In the genomic region with DNA sequence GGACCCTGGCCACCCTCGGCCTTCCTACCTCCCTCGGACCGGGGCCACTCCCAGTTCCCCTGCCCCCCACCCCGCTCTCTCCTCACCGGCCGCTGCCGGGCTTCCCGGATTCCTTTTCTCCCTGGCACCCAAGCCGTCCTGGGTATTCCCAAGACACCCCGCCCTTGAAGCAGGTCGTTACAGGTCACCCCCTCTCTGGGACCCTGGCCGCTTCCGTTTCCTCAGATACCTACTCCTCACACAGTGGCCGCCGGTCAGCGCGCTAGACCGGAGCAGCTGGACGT, we compare ENCODE assay signal across 8 cellular contexts. TPM values are rescaled to one million over a fixed set of nuclear protein-coding genes. Genes with fewer than 3 reads are reported as not detected.
DNase-seq lines count a peak whose midpoint lies in the region; ATAC-seq and TF ChIP-seq lines count a peak whose summit lies in the region.

No MANE protein-coding gene starts in this region.

- peak overlapping the region; percentile 83 to 86 (median 84) for H3K4me3 ChIP-seq in skeletal muscle tissue (ENCODE audit: low read length in 3 of 3)

- peaks cover 1% of the 10 kb centered on the region for H3K36me3 Mint-ChIP-seq in activated T-helper 1 cell treated with anti-CD3 and anti-CD28 coated beads, Interleukin-12 subunit alpha, Interleukin-12 subunit beta, Interleukin-2, Interleukin-4 antibody, amounts not matched to agents 30 ng/mL and 10 ng/mL and 1 ng/mL, durations not matched to agents 14 hours and 24 hours and 36 hours (ENCODE audit: low read depth)

- peak; percentile 5 for ATAC-seq in HG02642 (IDR thresholded peaks at IDR 0.05; ENCODE audit: poor library complexity, unreplicated experiment)
- ATAC-seq in left cardiac atrium = peak; percentile 6 to 20
- ATAC-seq in HG03439 (IDR thresholded peaks at IDR 0.05; ENCODE audit: unreplicated experiment) = no peak

- H3K27me3 ChIP-seq in skeletal muscle tissue (ENCODE audit: control insufficient read depth in 3 of 3, insufficient read depth in 3 of 3, low read length in 3 of 3) = no peaks in the 10 kb centered on the region

- H3K27me3 Mint-ChIP-seq in activated T-helper 1 cell treated with anti-CD3 and anti-CD28 coated beads, Interleukin-12 subunit alpha, Interleukin-12 subunit beta, Interleukin-2, Interleukin-4 antibody, amounts not matched to agents 30 ng/mL and 10 ng/mL and 1 ng/mL, durations not matched to agents 14 hours and 24 hours and 36 hours (ENCODE audit: insufficient read depth) = no peaks in the 10 kb centered on the region

- intact Hi-C loops in activated T-helper 1 cell treated with anti-CD3 and anti-CD28 coated beads, Interleukin-12 subunit alpha, Interleukin-12 subunit beta, Interleukin-2, Interleukin-4 antibody, amounts not matched to agents 30 ng/mL and 10 ng/mL and 1 ng/mL, durations not matched to agents 14 hours and 24 hours and 36 hours (cut with micrococcal nuclease) = loop anchor here (1.0 to 5.0 kb wide), 9 partner anchors 9 to 532 kb away; a partner anchor contains a TSS
- intact Hi-C loops in left cardiac atrium (cut with DNase I) = no loop called here

- H3K4me1 ChIP-seq in skeletal muscle tissue (ENCODE audit: control insufficient read depth in 3 of 3, insufficient read depth in 3 of 3, low read length in 3 of 3) = peaks cover 25 to 34% (median 30%) of the 10 kb centered on the region in 3 donors

- no peaks in the 10 kb centered on the region for H3K9me3 Mint-ChIP-seq in activated T-helper 1 cell treated with anti-CD3 and anti-CD28 coated beads, Interleukin-12 subunit alpha, Interleukin-12 subunit beta, Interleukin-2, Interleukin-4 antibody, amounts not matched to agents 30 ng/mL and 10 ng/mL and 1 ng/mL, durations not matched to agents 14 hours and 24 hours and 36 hours

- no peaks in the 10 kb centered on the region for H3K36me3 ChIP-seq in skeletal muscle tissue (ENCODE audit: control insufficient read depth in 3 of 3, insufficient read depth in 3 of 3, low read length in 3 of 3)

- H3K27ac ChIP-seq in skeletal muscle tissue (ENCODE audit: low read depth, low read length) = peak overlapping the region; percentile 89

- peak overlapping the region; percentile 83 to 93 (median 86) for H3K9ac ChIP-seq in skeletal muscle tissue (ENCODE audit: low read depth in 1 of 3, low read length in 3 of 3)

- DNase-seq in COLO668 (lab: John Stamatoyannopoulos, UW; ENCODE audit: unreplicated experiment) (peak; percentile 52), left cardiac atrium (no peak), HEK293T (ENCODE audit: extremely low spot score) (no peak), NCI-H1694 (lab: John Stamatoyannopoulos, UW) (no peak)
- DNase-seq in activated T-helper 1 cell treated with anti-CD3 and anti-CD28 coated beads, Interleukin-12 subunit alpha, Interleukin-12 subunit beta, Interleukin-2, Interleukin-4 antibody, amounts not matched to agents 30 ng/mL and 10 ng/mL and 1 ng/mL, durations not matched to agents 14 hours and 24 hours and 36 hours (ENCODE audit: low spot score) = no peak

- peak overlapping the region; percentile 98 for H3K4me3 Mint-ChIP-seq in activated T-helper 1 cell treated with anti-CD3 and anti-CD28 coated beads, Interleukin-12 subunit alpha, Interleukin-12 subunit beta, Interleukin-2, Interleukin-4 antibody, amounts not matched to agents 30 ng/mL and 10 ng/mL and 1 ng/mL, durations not matched to agents 14 hours and 24 hours and 36 hours

- CTCF ChIA-PET in HEK293T (lab: Yijun Ruan, JAX) = no interaction called here

- peaks cover 56% of the 10 kb centered on the region for H3K4me1 Mint-ChIP-seq in activated T-helper 1 cell treated with anti-CD3 and anti-CD28 coated beads, Interleukin-12 subunit alpha, Interleukin-12 subunit beta, Interleukin-2, Interleukin-4 antibody, amounts not matched to agents 30 ng/mL and 10 ng/mL and 1 ng/mL, durations not matched to agents 14 hours and 24 hours and 36 hours (ENCODE audit: low read depth)

- no peaks in the 10 kb centered on the region for H3K9me3 ChIP-seq in skeletal muscle tissue (ENCODE audit: control insufficient read depth in 3 of 3, low read length in 3 of 3)

- POLR2A ChIA-PET in HEK293T (lab: Yijun Ruan, JAX) = interaction anchor here (0.8 to 3.0 kb wide), 12 partner anchors 15 to 431 kb away, joined by 3 to 11 read pairs (median 4); a partner anchor contains a TSS

- H3K27ac Mint-ChIP-seq in activated T-helper 1 cell treated with anti-CD3 and anti-CD28 coated beads, Interleukin-12 subunit alpha, Interleukin-12 subunit beta, Interleukin-2, Interleukin-4 antibody, amounts not matched to agents 30 ng/mL and 10 ng/mL and 1 ng/mL, durations not matched to agents 14 hours and 24 hours and 36 hours = peak overlapping the region; percentile 88

TF ChIP-seq in HEK293T, 16 proteins besides CTCF, POLR2A, EP300 and RAD21:
- no peak for TF ChIP-seq NFRKB (IDR thresholded peaks at IDR 0.05)
- no peak for TF ChIP-seq TARDBP (IDR thresholded peaks at IDR 0.05)
- TF ChIP-seq FOXK2 (IDR thresholded peaks at IDR 0.05) = no peak
- TF ChIP-seq SP1 (IDR thresholded peaks at IDR 0.05) = no peak
- no peak for TF ChIP-seq ELF4 (IDR thresholded peaks at IDR 0.05)
- TF ChIP-seq ARNT (IDR thresholded peaks at IDR 0.05) = no peak
- TF ChIP-seq FOXM1 (IDR thresholded peaks at IDR 0.05; ENCODE audit: borderline replicate concordance) = no peak
- no peak for TF ChIP-seq CTBP1 (IDR thresholded peaks at IDR 0.05; ENCODE audit: borderline replicate concordance)
- TF ChIP-seq, protein P1, sequence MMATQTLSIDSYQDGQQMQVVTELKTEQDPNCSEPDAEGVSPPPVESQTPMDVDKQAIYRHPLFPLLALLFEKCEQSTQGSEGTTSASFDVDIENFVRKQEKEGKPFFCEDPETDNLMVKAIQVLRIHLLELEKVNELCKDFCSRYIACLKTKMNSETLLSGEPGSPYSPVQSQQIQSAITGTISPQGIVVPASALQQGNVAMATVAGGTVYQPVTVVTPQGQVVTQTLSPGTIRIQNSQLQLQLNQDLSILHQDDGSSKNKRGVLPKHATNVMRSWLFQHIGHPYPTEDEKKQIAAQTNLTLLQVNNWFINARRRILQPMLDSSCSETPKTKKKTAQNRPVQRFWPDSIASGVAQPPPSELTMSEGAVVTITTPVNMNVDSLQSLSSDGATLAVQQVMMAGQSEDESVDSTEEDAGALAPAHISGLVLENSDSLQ (IDR thresholded peaks at IDR 0.05) = no peak
- no peak for TF ChIP-seq HDGF (IDR thresholded peaks at IDR 0.05; ENCODE audit: borderline replicate concordance)
- TF ChIP-seq FOXA1 (IDR thresholded peaks at IDR 0.05) = no peak
- no peak for TF ChIP-seq L3MBTL2 (conservative IDR thresholded peaks at IDR 0.05)

RNA-seq across cellular contexts. Expression of a gene that starts 0.5 kb away (rescaled TPM):
- total RNA-seq in activated T-helper 1 cell treated with anti-CD3 and anti-CD28 coated beads, Interleukin-12 subunit alpha, Interleukin-12 subunit beta, Interleukin-2, Interleukin-4 antibody, amounts not matched to agents 30 ng/mL and 10 ng/mL and 1 ng/mL, durations not matched to agents 14 hours and 24 hours and 36 hours = 49.6 and 53.4 TPM in 2 replicates
- 10 to 100 TPM; 40.8 to 53.1 TPM for total RNA-seq in left cardiac atrium
- 17.2 TPM for total RNA-seq in skeletal muscle tissue

RNA-seq across cellular contexts. Expression of a gene that starts 32.9 kb away (rescaled TPM):
- 26.7 and 26.9 TPM in 2 replicates for total RNA-seq in activated T-helper 1 cell treated with anti-CD3 and anti-CD28 coated beads, Interleukin-12 subunit alpha, Interleukin-12 subunit beta, Interleukin-2, Interleukin-4 antibody, amounts not matched to agents 30 ng/mL and 10 ng/mL and 1 ng/mL, durations not matched to agents 14 hours and 24 hours and 36 hours
- 1 to 10 TPM; 9.2 to 9.4 TPM for total RNA-seq in left cardiac atrium
- 11.0 TPM for total RNA-seq in skeletal muscle tissue
